20 cellular contexts compared by ENCODE assay signal in genomic region chr7:1952781-1953180, GRCh38.
DNase-seq lines count a peak whose midpoint lies in the region; ATAC-seq, FAIRE-seq and TF ChIP-seq lines count a peak whose summit lies in the region.
"Had no signal": no experiment of that assay in that cellular context is flagged by ENCODE, and none has a peak within 500 bp of the region (broad histone marks: within the 10 kb centered on the region; RNA-seq: fewer than 3 reads in every experiment).

No MANE protein-coding gene starts in this region.

- TF ChIP-seq POLR2A in right lobe of liver (IDR thresholded peaks at IDR 0.05) (no peak), HepG2 (IDR thresholded peaks at IDR 0.05; ENCODE audit: insufficient read depth in 1 of 2, low read depth in 2 of 2, low read length in 2 of 2) (no peak)

- H4K20me1 ChIP-seq in HepG2 (ENCODE audit: insufficient read depth, low read length) = no peaks in the 10 kb centered on the region

- FAIRE-seq in HepG2 (lab: Jason Lieb, UNC) = no peak
- FAIRE-seq: D721Med, G401.6, GM12892 had no signal

- no peak overlapping the region for H3K4me3 ChIP-seq in right lobe of liver
- H3K4me3 ChIP-seq in HepG2 (replicated peaks in 1 of 3; ENCODE audit: insufficient read depth in 1 of 3, low read depth in 2 of 3, low read length in 3 of 3) = no peak overlapping the region
- no peak overlapping the region for H3K4me3 ChIP-seq in lower lobe of right lung
- H3K4me3 ChIP-seq: GM23338 had no signal

- H3K27me3 ChIP-seq in right lobe of liver = no peaks in the 10 kb centered on the region
- H3K27me3 ChIP-seq in HepG2 (ENCODE audit: control insufficient read depth in 1 of 2, insufficient read depth in 2 of 2, low read length in 2 of 2) = no peaks in the 10 kb centered on the region
- H3K27me3 ChIP-seq in lower lobe of right lung (ENCODE audit: low read depth) = no peaks in the 10 kb centered on the region

- no peaks in the 10 kb centered on the region for H3K36me3 ChIP-seq in right lobe of liver
- peaks cover 2 to 14% of the 10 kb centered on the region in 2 experiments; a peak in 2 of 5 replicates for H3K36me3 ChIP-seq in HepG2 (replicated peaks in 1 of 2; ENCODE audit: control insufficient read depth in 1 of 2, insufficient read depth in 2 of 2, low read length in 2 of 2)
- H3K36me3 ChIP-seq in lower lobe of right lung = peaks cover 12% of the 10 kb centered on the region

- no peaks in the 10 kb centered on the region for H3K9me3 ChIP-seq in right lobe of liver
- no peaks in the 10 kb centered on the region for H3K9me3 ChIP-seq in HepG2 (ENCODE audit: low read length)
- H3K9me3 ChIP-seq in lower lobe of right lung = no peaks in the 10 kb centered on the region

- no peak for TF ChIP-seq CTCF in right lobe of liver (IDR thresholded peaks at IDR 0.05)
- TF ChIP-seq CTCF in HepG2 (CRISPR knock-in tag; IDR thresholded peaks at IDR 0.05) = no peak
- no peak for TF ChIP-seq CTCF in lower lobe of right lung (IDR thresholded peaks at IDR 0.05)

- no TSS peak for BruUV-seq in HepG2 (replicated peaks; lab: Mats Ljungman, UMichigan)

- POLR2A ChIA-PET in HepG2 (lab: Yijun Ruan, JAX) = no interaction called here

- TF ChIP-seq RAD21 in HepG2 (CRISPR knock-in tag; IDR thresholded peaks at IDR 0.05) = no peak

- CTCF ChIA-PET in HepG2 (lab: Yijun Ruan, JAX; ENCODE audit: low intra/inter-chr PET ratio, low total read pairs) = no interaction called here

- WGBS in right lobe of liver (ENCODE audit: insufficient coverage, low coverage, low lambda C conversion rate, missing lambda C conversion rate) = 96% methylated on average over 5 of the region's 15 CpGs
- WGBS in HepG2 (ENCODE audit: low lambda C conversion rate) = 96% methylated on average over 5 of the region's 15 CpGs

- intact Hi-C loops in right lobe of liver (cut with DNase I) (no loop called here), HepG2 (cut with micrococcal nuclease; ENCODE audit: unreplicated experiment) (no loop called here), lower lobe of right lung (cut with DNase I) (no loop called here), posterior vena cava (cut with DNase I) (no loop called here)

- no peak overlapping the region for H3K9ac ChIP-seq in HepG2 (ENCODE audit: insufficient read depth, low read depth, low read length)

- ATAC-seq in right lobe of liver (no peak), HepG2 (no peak), lower lobe of right lung (no peak)
- ATAC-seq: CD8-positive, alpha-beta T cell; GM23338 had no signal

- no peak overlapping the region for H3K4me2 ChIP-seq in HepG2 (ENCODE audit: low read depth, low read length)
- H3K4me2 ChIP-seq: GM23338 had no signal

- H3K79me2 ChIP-seq in HepG2 (ENCODE audit: insufficient read depth, low read length) = no peaks in the 10 kb centered on the region

- DNase-seq in right lobe of liver (peak in 2 of 3 donors; percentile 7 to 38), HepG2 (ENCODE audit: low spot score) (no peak), lower lobe of right lung (peak; percentile 37), posterior vena cava (ENCODE audit: low spot score) (peak; percentile 66), C1 segment of cervical spinal cord (lab: John Stamatoyannopoulos, UW) (no peak), A172 (ENCODE audit: low spot score) (no peak)
- no peak for DNase-seq in activated naive CD4-positive, alpha-beta T cell (lab: John Stamatoyannopoulos, UW)
- DNase-seq: 8988T; ACHN; CD8-positive, alpha-beta T cell; COR-L47; DMS153; DMS79 treated with DMSO at 0.1 percent for 48 hours; EL; H7 had no signal

- no peak for TF ChIP-seq EP300 in HepG2 (IDR thresholded peaks at IDR 0.05; ENCODE audit: low read depth in 2 of 2, low read length in 2 of 2)
- TF ChIP-seq EP300 in HepG2 (CRISPR knock-in tag; IDR thresholded peaks at IDR 0.05; ENCODE audit: borderline replicate concordance) = no peak

- in situ Hi-C loops in HepG2 (cut with HindIII; ENCODE audit: extremely low pct_ligation_motif_present, low pct_unique_long_range_greater_than_20kb) = no loop called here

- H3K27ac ChIP-seq in right lobe of liver (no peak overlapping the region), HepG2 (ENCODE audit: extremely low read length, insufficient read depth, low read length) (no peak overlapping the region), lower lobe of right lung (no peak overlapping the region)
- H3K27ac ChIP-seq: C4-2B had no signal

- no peak overlapping the region for H2AFZ ChIP-seq in HepG2 (ENCODE audit: low read length)
- H2AFZ ChIP-seq: GM23338 had no signal

- H3K4me1 ChIP-seq in right lobe of liver (no peaks in the 10 kb centered on the region), HepG2 (ENCODE audit: insufficient read depth, low read length) (no peaks in the 10 kb centered on the region), lower lobe of right lung (peaks cover 16% of the 10 kb centered on the region)

TF ChIP-seq in HepG2, 621 proteins besides CTCF, POLR2A, EP300 and RAD21 (continues in another document):
- TF ChIP-seq TEAD2 (CRISPR knock-in tag; IDR thresholded peaks at IDR 0.05) (no peak), ELF1 (CRISPR knock-in tag; IDR thresholded peaks at IDR 0.05) (no peak), ELF3 (CRISPR knock-in tag; IDR thresholded peaks at IDR 0.05) (no peak), ZNF292 (CRISPR knock-in tag; IDR thresholded peaks at IDR 0.05; ENCODE audit: borderline replicate concordance, low read depth) (no peak), SMAD9 (CRISPR knock-in tag; IDR thresholded peaks at IDR 0.05) (no peak), DPF2 (CRISPR knock-in tag; IDR thresholded peaks at IDR 0.05; ENCODE audit: borderline replicate concordance, low read depth) (no peak), HES4 (CRISPR knock-in tag; IDR thresholded peaks at IDR 0.05; ENCODE audit: borderline replicate concordance) (no peak), ZNF230 (CRISPR knock-in tag; IDR thresholded peaks at IDR 0.05) (no peak), ZNF567 (CRISPR knock-in tag; IDR thresholded peaks at IDR 0.05; ENCODE audit: borderline replicate concordance) (no peak), DMAP1 (CRISPR knock-in tag; IDR thresholded peaks at IDR 0.05) (no peak), REST (IDR thresholded peaks at IDR 0.05; ENCODE audit: borderline replicate concordance in 1 of 2, low read depth in 1 of 2, low read length in 2 of 2) (no peak), ZNF549 (CRISPR knock-in tag; IDR thresholded peaks at IDR 0.05) (no peak), EHMT2 (IDR thresholded peaks at IDR 0.05; ENCODE audit: borderline replicate concordance, low read depth, low read length) (no peak), STAT5B (CRISPR knock-in tag; IDR thresholded peaks at IDR 0.05) (no peak), MYPOP (CRISPR knock-in tag; IDR thresholded peaks at IDR 0.05) (no peak), ZFP41 (CRISPR knock-in tag; IDR thresholded peaks at IDR 0.05; ENCODE audit: borderline replicate concordance) (no peak), ZNF251 (CRISPR knock-in tag; IDR thresholded peaks at IDR 0.05) (no peak)

Comparison
In these comparisons a context has a peak if more than half of its experiments do, and no peak if none do; other contexts are left out.
1. DNase-seq: peak in right lobe of liver (2 of 3), lower lobe of right lung (single experiment) and posterior vena cava (single experiment); none in HepG2 (single experiment), activated naive CD4-positive, alpha-beta T cell (0 of 4), C1 segment of cervical spinal cord (0 of 14) and A172 (single experiment).